In the genomic region with DNA sequence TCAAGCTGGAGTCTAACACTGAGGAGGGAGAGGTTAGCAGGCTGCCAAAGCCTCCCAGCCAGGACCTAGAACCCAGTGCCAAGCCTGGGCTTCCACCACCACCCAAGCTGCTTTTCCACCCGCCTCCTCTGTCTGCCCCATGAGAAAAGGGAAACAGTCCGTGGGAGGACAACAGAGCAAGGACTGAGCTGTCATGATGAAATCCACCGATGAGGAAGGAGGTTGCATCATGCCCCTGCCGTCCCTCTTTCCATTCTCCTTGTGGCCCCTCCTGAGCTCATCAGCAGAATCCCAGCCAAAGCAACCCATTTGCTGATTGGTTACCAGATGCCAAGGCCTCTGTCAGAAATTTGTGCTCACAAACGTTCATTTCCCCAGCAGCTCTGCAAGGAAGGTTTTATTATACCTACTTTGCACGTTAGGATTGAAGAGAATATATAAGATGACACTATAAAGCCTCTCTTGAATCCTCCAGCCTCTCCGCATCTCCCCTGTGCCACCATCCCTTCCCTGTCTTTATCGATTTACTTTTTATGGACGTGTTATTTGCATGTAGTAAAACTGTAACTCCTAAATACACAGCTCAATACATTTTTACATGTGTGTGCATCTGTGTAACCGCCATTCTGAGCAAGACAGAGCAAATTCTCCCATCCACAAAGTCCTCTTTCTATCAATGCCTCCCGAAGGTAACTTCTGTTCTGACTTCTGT, we compare ENCODE assay signal across 12 cellular contexts. TPM values are rescaled to one million over a fixed set of nuclear protein-coding genes. Genes with fewer than 3 reads are reported as not detected.
A peak's percentile ranks its signal among the peaks of the same experiment; 100 is the strongest.
DNase-seq lines count a peak whose midpoint lies in the region; ATAC-seq and TF ChIP-seq lines count a peak whose summit lies in the region.
"Had no signal": no experiment of that assay in that cellular context is flagged by ENCODE, and none has a peak within 500 bp of the region (broad histone marks: within the 10 kb centered on the region; RNA-seq: fewer than 3 reads in every experiment).

No MANE protein-coding gene starts in this region.

- H3K27ac ChIP-seq in GM23338 (ENCODE audit: low read depth) = no peak overlapping the region

- H3K36me3 Mint-ChIP-seq in GM23338 (ENCODE audit: low read depth) = no peaks in the 10 kb centered on the region
- H3K36me3 Mint-ChIP-seq: stimulated activated memory B cell treated with anti-CD40 and anti-IgM and Interleukin-4, amounts not matched to agents 10 μg/mL and 1 μg/mL and 100 μg/mL, for 72 hours had no signal

- no peak overlapping the region for H3K4me2 ChIP-seq in GM23338

- H3K9me2 ChIP-seq in GM23338 (ENCODE audit: insufficient read depth) = no peaks in the 10 kb centered on the region

- H3K4me3 Mint-ChIP-seq in GM23338 = no peak overlapping the region
- H3K4me3 Mint-ChIP-seq: stimulated activated memory B cell treated with anti-CD40 and anti-IgM and Interleukin-4, amounts not matched to agents 10 μg/mL and 1 μg/mL and 100 μg/mL, for 72 hours had no signal

- H3K36me3 ChIP-seq in GM23338 (ENCODE audit: insufficient read depth) = no peaks in the 10 kb centered on the region

- no peak overlapping the region for H3K27ac Mint-ChIP-seq in GM23338
- H3K27ac Mint-ChIP-seq: stimulated activated memory B cell treated with anti-CD40 and anti-IgM and Interleukin-4, amounts not matched to agents 10 μg/mL and 1 μg/mL and 100 μg/mL, for 72 hours had no signal

- no peak for TF ChIP-seq CTCF in GM23338 (conservative IDR thresholded peaks at IDR 0.05; ENCODE audit: low read depth in 2 of 2)

- intact Hi-C loops in sciatic nerve (cut with DNase I) = loop anchor here (1.0 kb wide), 1 partner anchor 18 kb away; no protein-coding TSS in a partner anchor

- H2AFZ ChIP-seq in GM23338 = peak overlapping the region; percentile 32; the same call in 1 of the 2 replicates

- no peaks in the 10 kb centered on the region for H3K79me2 ChIP-seq in GM23338 (replicated peaks; ENCODE audit: insufficient read depth)

- DNase-seq in GM23338 (ENCODE audit: low spot score) = no peak
- DNase-seq in SIG-M5 treated with dmso at 0.1 percent for 504 hours (lab: John Stamatoyannopoulos, UW; ENCODE audit: unreplicated experiment) = peak; percentile 93
- DNase-seq in fibroblast of the conjunctiva (ENCODE audit: low read depth) = peak; percentile 68
- DNase-seq in sciatic nerve (ENCODE audit: low spot score) = no peak
- DNase-seq in NCI-H2171 (lab: John Stamatoyannopoulos, UW) = no peak
- DNase-seq: activated CD4-positive, CD25-positive, alpha-beta regulatory T cell treated with anti-CD3 and anti-CD28 coated beads, Interleukin-2, amount 50 U/mL, for 72 hours; NCI-H187 treated with DMSO at 0.1 percent for 48 hours had no signal

- H3K27me3 ChIP-seq in GM23338 (ENCODE audit: insufficient read depth) = no peaks in the 10 kb centered on the region

- no peaks in the 10 kb centered on the region; the same call in 2 of the 3 replicates for H3K9me3 Mint-ChIP-seq in GM23338
- H3K9me3 Mint-ChIP-seq: stimulated activated memory B cell treated with anti-CD40 and anti-IgM and Interleukin-4, amounts not matched to agents 10 μg/mL and 1 μg/mL and 100 μg/mL, for 72 hours had no signal

- no peaks in the 10 kb centered on the region for H4K20me1 ChIP-seq in GM23338 (replicated peaks; ENCODE audit: insufficient read depth)

- H3K27me3 Mint-ChIP-seq in GM23338 (ENCODE audit: insufficient read depth, low read depth, poor library complexity) = peaks cover 12% of the 10 kb centered on the region

- H3K4me1 Mint-ChIP-seq in GM23338 = peaks cover 59% of the 10 kb centered on the region
- H3K4me1 Mint-ChIP-seq: stimulated activated memory B cell treated with anti-CD40 and anti-IgM and Interleukin-4, amounts not matched to agents 10 μg/mL and 1 μg/mL and 100 μg/mL, for 72 hours had no signal

- H3F3A ChIP-seq in GM23338 (replicated peaks; ENCODE audit: low read depth) = 0 out of 2 replicates have a peak, but pooled peaks cover 3% of the 10 kb centered on the region

- peaks cover 21% of the 10 kb centered on the region for H3K4me1 ChIP-seq in GM23338 (ENCODE audit: insufficient read depth)

- H3K4me3 ChIP-seq in GM23338 = no peak overlapping the region

- ATAC-seq in GM23338 (no peak), sciatic nerve (peak; percentile 85), GM18861 (IDR thresholded peaks at IDR 0.05; ENCODE audit: unreplicated experiment) (no peak), GM19023 (IDR thresholded peaks at IDR 0.05; ENCODE audit: unreplicated experiment) (no peak), HG02610 (IDR thresholded peaks at IDR 0.05; ENCODE audit: unreplicated experiment) (no peak)
- ATAC-seq: stimulated activated memory B cell treated with anti-CD40 and anti-IgM and Interleukin-4, amounts not matched to agents 10 μg/mL and 1 μg/mL and 100 μg/mL, for 72 hours had no signal

TF ChIP-seq in GM23338, 12 proteins besides CTCF, POLR2A, EP300 and RAD21:
- TF ChIP-seq ZNF462 (CRISPR knock-in tag; IDR thresholded peaks at IDR 0.05) = no peak

RNA-seq across cellular contexts. Expression of gene SERPINA1, which starts 6.3 kb away (rescaled TPM):
- not detected in 2 replicates for total RNA-seq in GM23338 (2014; rRNA removed; shearing (Covaris generic))
- not detected in 2 replicates for polyA plus RNA-seq in GM23338 (2016; fragmentation: Nextera tagmentation; extraction: Ambion mirVana)
- total RNA-seq in sciatic nerve = 28.5 TPM
- polyA plus RNA-seq: neural cell had no signal

RNA-seq across cellular contexts. Expression of gene SERPINA2, which starts 28.3 kb away (rescaled TPM):
- not detected in 2 replicates for total RNA-seq in GM23338 (2014; rRNA removed; shearing (Covaris generic))
- polyA plus RNA-seq in GM23338 (2016; fragmentation: Nextera tagmentation; extraction: Ambion mirVana) = not detected in 2 replicates
- total RNA-seq in sciatic nerve = not detected
- polyA plus RNA-seq: neural cell had no signal

RNA-seq across cellular contexts. Expression of gene SERPINA11, which starts 57.9 kb away (rescaled TPM):
- 0.14 TPM in 1 of 2 replicates, not detected in the other for total RNA-seq in GM23338 (2014; rRNA removed; shearing (Covaris generic))
- 0.13 TPM in 1 of 2 replicates, not detected in the other for polyA plus RNA-seq in GM23338 (2016; fragmentation: Nextera tagmentation; extraction: Ambion mirVana)
- total RNA-seq in sciatic nerve = not detected
- polyA plus RNA-seq: neural cell had no signal

Comparison
In these comparisons a context has a peak if more than half of its experiments do, and no peak if none do; other contexts are left out.
1. DNase-seq: peak in SIG-M5 treated with dmso at 0.1 percent for 504 hours (single experiment) and fibroblast of the conjunctiva (single experiment); none in GM23338 (single experiment), sciatic nerve (single experiment) and NCI-H2171 (single experiment).
2. RNA of gene SERPINA1, which starts 6.3 kb away (total RNA-seq): 28.5 TPM in sciatic nerve (single experiment); not detected in GM23338; every median in the first group is over 10 times any median in the second.